Comparison of ENCODE assay signal across 20 cellular contexts in the genomic region with DNA sequence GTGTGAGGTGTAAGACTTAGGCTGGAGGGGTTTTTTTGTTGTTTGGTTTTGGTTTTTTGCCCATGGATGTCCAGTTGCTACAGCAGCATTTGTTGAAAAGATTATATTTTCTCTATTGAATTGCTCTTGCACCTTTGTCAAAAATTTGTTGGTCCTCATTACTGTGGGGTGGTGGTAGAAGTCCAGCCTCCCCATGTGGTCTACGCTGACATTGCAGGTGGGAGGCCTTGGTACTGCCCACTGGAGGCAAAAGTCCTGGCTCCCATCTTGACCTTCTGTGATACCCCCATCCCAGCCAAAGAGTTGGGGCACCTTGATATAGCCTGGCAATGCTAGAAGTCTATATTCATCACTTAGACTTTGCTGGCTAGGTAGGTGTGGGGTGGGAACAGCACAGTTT. TPM values are rescaled to one million over a fixed set of nuclear protein-coding genes. Genes with fewer than 3 reads are reported as not detected.
DNase-seq lines count a peak whose midpoint lies in the region; ATAC-seq, FAIRE-seq and TF ChIP-seq lines count a peak whose summit lies in the region.
"Had no signal": no experiment of that assay in that cellular context is flagged by ENCODE, and none has a peak within 500 bp of the region (broad histone marks: within the 10 kb centered on the region; RNA-seq: fewer than 3 reads in every experiment).

No MANE protein-coding gene starts in this region.

- H3K79me2 ChIP-seq in GM12878 (ENCODE audit: control insufficient read depth, insufficient read depth, low read length): no peaks in the 10 kb centered on the region

- no peak for TF ChIP-seq EP300 in GM12878 (IDR thresholded peaks at IDR 0.05; ENCODE audit: borderline replicate concordance in 1 of 2, control insufficient read depth in 1 of 2, low read depth in 2 of 2, low read length in 2 of 2)

- TF ChIP-seq RAD21 in GM12878 (IDR thresholded peaks at IDR 0.05; ENCODE audit: insufficient read depth, low read depth, low read length): peak; percentile 32; the same call in 1 of the 2 replicates

- in situ Hi-C loops in GM12878 (cut with MboI): no loop called here

- no peak overlapping the region for H3K27ac ChIP-seq in GM12878 (ENCODE audit: control insufficient read depth, insufficient read depth)
- H3K27ac ChIP-seq: colonic mucosa, epithelial cell of prostate, PC-9, upper lobe of right lung had no signal

- H3K4me3 ChIP-seq in BJ (ENCODE audit: low read depth, low read length) (no peak overlapping the region), HFF-Myc (replicated peaks; ENCODE audit: low read depth, low read length) (no peak overlapping the region), GM12878 (no peak overlapping the region)
- H3K4me3 ChIP-seq: colonic mucosa, PC-9, upper lobe of right lung had no signal

- ATAC-seq in GM12878 (no peak), left ventricle myocardium superior (peak; percentile 62), GM18502 (IDR thresholded peaks at IDR 0.05; ENCODE audit: poor library complexity, unreplicated experiment) (no peak), HG02571 (IDR thresholded peaks at IDR 0.05; ENCODE audit: unreplicated experiment) (no peak)
- ATAC-seq: activated T-helper 17 cell treated with anti-CD3 and anti-CD28 coated beads, Interleukin-2, amount 50 U/mL, for 72 hours; stimulated activated naive B cell treated with anti-CD40 and anti-IgM and Interleukin-4, amounts not matched to agents 10 μg/mL and 1 μg/mL and 100 μg/mL, for 72 hours; upper lobe of right lung had no signal

- no peak overlapping the region for H3K9ac ChIP-seq in GM12878 (ENCODE audit: control insufficient read depth, insufficient read depth, low read length)

- H2AFZ ChIP-seq in GM12878 (ENCODE audit: control insufficient read depth, low read depth, low read length): no peak overlapping the region
- H2AFZ ChIP-seq: PC-9 had no signal

- H4K20me1 ChIP-seq in GM12878 (ENCODE audit: control insufficient read depth, insufficient read depth): no peaks in the 10 kb centered on the region

- intact Hi-C loops in GM12878 (cut with micrococcal nuclease; ENCODE audit: unreplicated experiment) (no loop called here), left ventricle myocardium superior (cut with micrococcal nuclease) (no loop called here)

- no peak for FAIRE-seq in GM12878 (lab: Jason Lieb, UNC)
- FAIRE-seq: G401.6, keratinocyte, small intestine had no signal

- no peaks in the 10 kb centered on the region for H3K36me3 ChIP-seq in BJ (ENCODE audit: control insufficient read depth, insufficient read depth, low read length)
- no peaks in the 10 kb centered on the region for H3K36me3 ChIP-seq in GM12878 (ENCODE audit: control insufficient read depth in 2 of 2, insufficient read depth in 2 of 2, low read length in 1 of 2)
- H3K36me3 ChIP-seq: colonic mucosa, upper lobe of right lung had no signal

- WGBS in GM12878 (ENCODE audit: insufficient coverage, insufficient replicate concordance, low lambda C conversion rate, missing lambda C conversion rate): 54% methylated on average over 1 of the region's 1 CpG

- no peaks in the 10 kb centered on the region for H3K4me1 ChIP-seq in GM12878 (ENCODE audit: control insufficient read depth, insufficient read depth, low read length)
- H3K4me1 ChIP-seq: colonic mucosa, upper lobe of right lung had no signal

- RAD21 ChIA-PET in GM12878 (lab: Charles Lee; ENCODE audit: unreplicated experiment): no interaction called here

- H3K27me3 ChIP-seq in BJ (ENCODE audit: control insufficient read depth, insufficient read depth, low read length) (peaks cover 18% of the 10 kb centered on the region), GM12878 (replicated peaks in 1 of 2; ENCODE audit: control insufficient read depth in 2 of 2, insufficient read depth in 2 of 2, low read length in 1 of 2) (peaks cover 3 to 6% of the 10 kb centered on the region in 2 experiments; a peak in 3 of 4 replicates)

- no peaks in the 10 kb centered on the region; the same call in 2 of the 3 replicates for H3K9me3 ChIP-seq in GM12878 (replicated peaks; ENCODE audit: control insufficient read depth, insufficient read depth, low read length)
- H3K9me3 ChIP-seq: colonic mucosa, upper lobe of right lung had no signal

- SMC1A ChIA-PET in GM12878 (lab: Charles Lee; ENCODE audit: uncharacterized antibody, unreplicated experiment): no interaction called here

- TF ChIP-seq POLR2A in GM12878 (IDR thresholded peaks at IDR 0.05; ENCODE audit: low read depth, low read length): no peak

- no peak for DNase-seq in BJ (ENCODE audit: low read depth)
- DNase-seq in HFF-Myc (ENCODE audit: extremely low read depth, low read depth): no peak
- no peak for DNase-seq in GM12878 (ENCODE audit: low read depth, low spot score)
- no peak for DNase-seq in left ventricle myocardium superior
- no peak for DNase-seq in putamen (ENCODE audit: low spot score)
- no peak for DNase-seq in OCI-M2 (lab: John Stamatoyannopoulos, UW; ENCODE audit: unreplicated experiment)
- DNase-seq: activated CD8-positive, alpha-beta memory T cell treated with anti-CD3 and anti-CD28 coated beads for 24 hours; colonic mucosa; NCI-H1694 treated with DMSO at 0.1 percent for 48 hours; NCI-H510A; PC-9; small intestine; stimulated activated naive B cell treated with anti-CD40 and anti-IgM and Interleukin-4, amounts not matched to agents 10 μg/mL and 1 μg/mL and 100 μg/mL, for 72 hours; upper lobe of right lung had no signal

- TF ChIP-seq CTCF in BJ (IDR thresholded peaks at IDR 0.05; ENCODE audit: insufficient read depth, low read depth, low read length) (0 out of 2 replicates have a peak, but pooled peaks have one; percentile 2), HFF-Myc (IDR thresholded peaks at IDR 0.05; ENCODE audit: low read depth, low read length, missing control alignments) (peak; percentile 9), GM12878 (IDR thresholded peaks at IDR 0.05 in 2 of 3, conservative IDR thresholded peaks at IDR 0.05 in 1 of 3; ENCODE audit: control insufficient read depth in 2 of 3, extremely low read depth in 1 of 3, insufficient read depth in 1 of 3, low read depth in 3 of 3, low read length in 3 of 3) (peak; percentile 11 to 17 (median 17); a peak in 2 of 6 replicates)

- H3K4me2 ChIP-seq in GM12878 (ENCODE audit: control insufficient read depth, insufficient read depth): no peak overlapping the region
- H3K4me2 ChIP-seq: PC-9 had no signal

- no TSS peak for BruUV-seq in GM12878 (replicated peaks; lab: Mats Ljungman, UMichigan)

- CTCF ChIA-PET in BJ (lab: Yijun Ruan, JAX) (no interaction called here), GM12878 (lab: Yijun Ruan, JAX) (no interaction called here)

- POLR2A ChIA-PET in BJ (lab: Charles Lee) (no interaction called here), GM12878 (lab: Charles Lee) (no interaction called here)

TF ChIP-seq in GM12878, 131 proteins besides CTCF, POLR2A, EP300 and RAD21 (continues in another document):
- TF ChIP-seq ZNF207 (IDR thresholded peaks at IDR 0.05; ENCODE audit: borderline replicate concordance) (no peak), YY1 (IDR thresholded peaks at IDR 0.05; ENCODE audit: low read depth, low read length) (no peak), RAD51 (IDR thresholded peaks at IDR 0.05) (no peak), SMAD5 (IDR thresholded peaks at IDR 0.05; ENCODE audit: low read depth) (no peak), TCF7 (IDR thresholded peaks at IDR 0.05; ENCODE audit: borderline replicate concordance) (no peak), MYC (IDR thresholded peaks at IDR 0.05; ENCODE audit: insufficient read depth, insufficient read length, insufficient replicate concordance, low read length, severe bottlenecking) (no peak), CHD1 (IDR thresholded peaks at IDR 0.05; ENCODE audit: low read depth, low read length) (no peak)
- TF ChIP-seq, protein P1, sequence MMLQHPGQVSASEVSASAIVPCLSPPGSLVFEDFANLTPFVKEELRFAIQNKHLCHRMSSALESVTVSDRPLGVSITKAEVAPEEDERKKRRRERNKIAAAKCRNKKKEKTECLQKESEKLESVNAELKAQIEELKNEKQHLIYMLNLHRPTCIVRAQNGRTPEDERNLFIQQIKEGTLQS (IDR thresholded peaks at IDR 0.05; ENCODE audit: borderline replicate concordance, extremely low read depth, low read depth, low read length): no peak
- TF ChIP-seq, protein P2, sequence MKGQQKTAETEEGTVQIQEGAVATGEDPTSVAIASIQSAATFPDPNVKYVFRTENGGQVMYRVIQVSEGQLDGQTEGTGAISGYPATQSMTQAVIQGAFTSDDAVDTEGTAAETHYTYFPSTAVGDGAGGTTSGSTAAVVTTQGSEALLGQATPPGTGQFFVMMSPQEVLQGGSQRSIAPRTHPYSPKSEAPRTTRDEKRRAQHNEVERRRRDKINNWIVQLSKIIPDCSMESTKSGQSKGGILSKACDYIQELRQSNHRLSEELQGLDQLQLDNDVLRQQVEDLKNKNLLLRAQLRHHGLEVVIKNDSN (IDR thresholded peaks at IDR 0.05; ENCODE audit: borderline replicate concordance, extremely low read length, insufficient read depth, low read depth, low read length): no peak

RNA-seq across cellular contexts. Expression of a gene that starts 5.4 kb away (rescaled TPM):
- polyA plus RNA-seq in BJ (2011; rRNA removed): 2.0 and 3.0 TPM in 2 replicates
- 1.0 and 1.6 TPM in 2 replicates for polyA minus RNA-seq in BJ (2011; rRNA and poly(A)+ RNA removed)
- not detected in 2 replicates for total RNA-seq in GM12878 (2013; cell fraction: nucleolus; rRNA removed)
- not detected in 2 replicates for total RNA-seq in GM12878 (2014; rRNA removed)
- total RNA-seq in GM12878 (2014; rRNA removed; fragmentation: Illumina TruSeq; extraction: Trizol): not detected in 2 replicates
- 0.13 TPM in 1 of 2 replicates, not detected in the other for total RNA-seq in GM12878 (2021)
- 0.47 TPM for polyA plus RNA-seq in GM12878 (2011; ENCODE audit: low read depth)
- not detected in 2 replicates for polyA plus RNA-seq in GM12878 (2011; rRNA removed)
- not detected in 2 replicates for polyA plus RNA-seq in GM12878 (2011; cell fraction: cytosol; rRNA removed)
- polyA plus RNA-seq in GM12878 (2011; cell fraction: nucleus; rRNA removed): 0.03 TPM in 1 of 2 replicates, not detected in the other
- polyA plus RNA-seq in GM12878 (2012): 0.57 and 1.5 TPM in 2 replicates
- 0.01 TPM in 1 of 2 replicates, not detected in the other for polyA plus RNA-seq in GM12878 (2014; fragmentation: Illumina TruSeq; extraction: Trizol)
- under 1 TPM in 1 of 2 experiments, not detected in 1; 0.02 TPM for polyA plus RNA-seq in GM12878 (2014; fragmentation: Nextera tagmentation; extraction: Ambion mirVana)
- polyA plus RNA-seq in GM12878 (2014; rRNA removed): 0.04 TPM in 1 of 2 replicates, not detected in the other
- under 1 TPM; 0.09 to 0.16 TPM for polyA plus RNA-seq in GM12878 (2016; fragmentation: Nextera tagmentation; extraction: Ambion mirVana)
- not detected in 2 replicates for polyA minus RNA-seq in GM12878 (2011; rRNA and poly(A)+ RNA removed)
- not detected in 2 replicates for polyA minus RNA-seq in GM12878 (2011; cell fraction: cytosol; rRNA and poly(A)+ RNA removed)
- polyA minus RNA-seq in GM12878 (2011; cell fraction: nucleus; rRNA and poly(A)+ RNA removed): not detected in 2 replicates
- 51.6 TPM for total RNA-seq in left ventricle myocardium superior

Comparison
In these comparisons a context has a peak if more than half of its experiments do, and no peak if none do; other contexts are left out.
1. RNA of a gene that starts 5.4 kb away (total RNA-seq): 51.6 TPM in left ventricle myocardium superior (single experiment); 0.13 TPM in GM12878; every median in the first group is over 10 times any median in the second.
2. Peak in every context shown above with its lines, with median percentiles within 50 percentile points of each other: CTCF ChIP-seq.